Comparison of ENCODE assay signal across 1 cellular context in the genomic region with DNA sequence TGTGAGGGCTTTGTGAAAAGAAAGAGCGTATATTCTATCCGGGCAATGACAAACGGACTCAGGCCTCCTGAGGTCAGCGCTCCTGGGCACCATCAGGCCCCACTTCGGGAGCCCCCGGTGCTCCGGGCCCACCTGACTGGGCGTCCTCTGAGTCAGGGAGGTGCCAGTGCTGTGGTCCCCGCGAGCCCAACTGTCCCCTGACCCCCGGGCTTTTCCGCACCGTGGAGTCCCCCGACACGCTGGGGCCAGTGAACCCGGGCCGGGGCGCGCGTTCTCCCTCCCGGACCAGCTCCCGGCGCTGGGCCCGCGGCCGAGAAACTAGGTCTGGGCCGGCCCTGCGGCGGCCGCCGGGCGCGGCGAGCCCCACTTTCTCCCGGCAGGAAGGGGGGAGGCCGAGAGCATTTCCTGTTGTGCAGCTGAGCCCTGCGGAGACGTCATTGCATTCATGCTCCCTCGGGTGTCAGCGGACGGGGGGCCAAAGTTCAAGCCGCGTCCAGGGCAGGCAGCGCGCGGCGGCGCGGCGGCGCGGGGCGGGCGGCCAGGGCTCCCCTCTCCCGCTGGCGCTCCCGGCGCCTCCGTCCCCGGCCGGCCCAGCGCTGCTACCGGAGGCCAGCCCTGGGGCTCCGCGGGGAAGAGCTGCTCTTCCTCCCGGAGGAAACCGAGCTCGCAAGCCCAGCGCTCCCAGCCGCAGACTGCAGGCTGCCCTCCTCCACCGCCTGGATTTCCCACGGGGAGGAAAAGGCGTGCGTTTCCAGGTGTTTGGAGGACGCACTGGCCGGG.
TF ChIP-seq lines count a peak whose summit lies in the region.

No MANE protein-coding gene starts in this region.

TF ChIP-seq in HepG2, 621 proteins besides CTCF, POLR2A, EP300 and RAD21 (continued from another document and continues in another):
- TF ChIP-seq, protein P1, sequence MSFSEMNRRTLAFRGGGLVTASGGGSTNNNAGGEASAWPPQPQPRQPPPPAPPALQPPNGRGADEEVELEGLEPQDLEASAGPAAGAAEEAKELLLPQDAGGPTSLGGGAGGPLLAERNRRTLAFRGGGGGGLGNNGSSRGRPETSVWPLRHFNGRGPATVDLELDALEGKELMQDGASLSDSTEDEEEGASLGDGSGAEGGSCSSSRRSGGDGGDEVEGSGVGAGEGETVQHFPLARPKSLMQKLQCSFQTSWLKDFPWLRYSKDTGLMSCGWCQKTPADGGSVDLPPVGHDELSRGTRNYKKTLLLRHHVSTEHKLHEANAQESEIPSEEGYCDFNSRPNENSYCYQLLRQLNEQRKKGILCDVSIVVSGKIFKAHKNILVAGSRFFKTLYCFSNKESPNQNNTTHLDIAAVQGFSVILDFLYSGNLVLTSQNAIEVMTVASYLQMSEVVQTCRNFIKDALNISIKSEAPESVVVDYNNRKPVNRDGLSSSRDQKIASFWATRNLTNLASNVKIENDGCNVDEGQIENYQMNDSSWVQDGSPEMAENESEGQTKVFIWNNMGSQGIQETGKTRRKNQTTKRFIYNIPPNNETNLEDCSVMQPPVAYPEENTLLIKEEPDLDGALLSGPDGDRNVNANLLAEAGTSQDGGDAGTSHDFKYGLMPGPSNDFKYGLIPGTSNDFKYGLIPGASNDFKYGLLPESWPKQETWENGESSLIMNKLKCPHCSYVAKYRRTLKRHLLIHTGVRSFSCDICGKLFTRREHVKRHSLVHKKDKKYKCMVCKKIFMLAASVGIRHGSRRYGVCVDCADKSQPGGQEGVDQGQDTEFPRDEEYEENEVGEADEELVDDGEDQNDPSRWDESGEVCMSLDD (CRISPR knock-in tag; IDR thresholded peaks at IDR 0.05; ENCODE audit: borderline replicate concordance) = peak; percentile 92
- TF ChIP-seq SIN3A (IDR thresholded peaks at IDR 0.05; ENCODE audit: borderline replicate concordance, low read depth, low read length) (peak; percentile 81; the same call in 1 of the 2 replicates), SOX5 (CRISPR knock-in tag; IDR thresholded peaks at IDR 0.05; ENCODE audit: borderline replicate concordance) (peak; percentile 79; the same call in 1 of the 2 replicates), ZNF607 (CRISPR knock-in tag; IDR thresholded peaks at IDR 0.05; ENCODE audit: borderline replicate concordance) (peak; percentile 96), RARG (CRISPR knock-in tag; IDR thresholded peaks at IDR 0.05; ENCODE audit: low read depth) (no peak), HIVEP1 (CRISPR knock-in tag; IDR thresholded peaks at IDR 0.05) (peak; percentile 91), ZNF562 (CRISPR knock-in tag; IDR thresholded peaks at IDR 0.05; ENCODE audit: borderline replicate concordance) (no peak), CBX1 (IDR thresholded peaks at IDR 0.05; ENCODE audit: low read depth) (no peak), ZC3H13 (CRISPR knock-in tag; IDR thresholded peaks at IDR 0.05) (0 out of 2 replicates have a peak, but pooled peaks have one; percentile 50), KDM5A (IDR thresholded peaks at IDR 0.05; ENCODE audit: borderline replicate concordance, low read length) (no peak), ZNF737 (CRISPR knock-in tag; IDR thresholded peaks at IDR 0.05; ENCODE audit: borderline replicate concordance) (no peak), ZSCAN12 (CRISPR knock-in tag; IDR thresholded peaks at IDR 0.05) (peak; percentile 88), ATRX (CRISPR knock-in tag; IDR thresholded peaks at IDR 0.05; ENCODE audit: borderline replicate concordance) (no peak), ATM (IDR thresholded peaks at IDR 0.05; ENCODE audit: borderline replicate concordance) (no peak), RFX5 (IDR thresholded peaks at IDR 0.05; ENCODE audit: low read depth, low read length) (no peak), ZNF569 (CRISPR knock-in tag; IDR thresholded peaks at IDR 0.05; ENCODE audit: borderline replicate concordance) (peak; percentile 86; the same call in 1 of the 2 replicates), SMARCC2 (IDR thresholded peaks at IDR 0.05) (no peak; the same call in 1 of the 2 replicates), ZNF550 (CRISPR knock-in tag; IDR thresholded peaks at IDR 0.05; ENCODE audit: borderline replicate concordance) (no peak), ZNF556 (CRISPR knock-in tag; IDR thresholded peaks at IDR 0.05; ENCODE audit: borderline replicate concordance) (peak; percentile 53; the same call in 1 of the 2 replicates), ZNF256 (CRISPR knock-in tag; conservative IDR thresholded peaks at IDR 0.05) (0 out of 2 replicates have a peak, but pooled peaks have one; percentile 17), ZBTB42 (CRISPR knock-in tag; IDR thresholded peaks at IDR 0.05) (peak; percentile 90), ZSCAN21 (CRISPR knock-in tag; IDR thresholded peaks at IDR 0.05; ENCODE audit: borderline replicate concordance) (peak; percentile 93), ZFP62 (CRISPR knock-in tag; IDR thresholded peaks at IDR 0.05) (0 out of 2 replicates have a peak, but pooled peaks have one; percentile 79), ZNF75D (CRISPR knock-in tag; IDR thresholded peaks at IDR 0.05; ENCODE audit: borderline replicate concordance) (no peak), TP53 (CRISPR knock-in tag; conservative IDR thresholded peaks at IDR 0.05) (peak; percentile 71; the same call in 1 of the 2 replicates), CHD4 (IDR thresholded peaks at IDR 0.05; ENCODE audit: borderline replicate concordance, low read length) (no peak), ZNF264 (CRISPR knock-in tag; IDR thresholded peaks at IDR 0.05) (no peak; the same call in none of the 2 replicates), ZBTB21 (CRISPR knock-in tag; IDR thresholded peaks at IDR 0.05) (peak; percentile 83), ZEB1 (IDR thresholded peaks at IDR 0.05; ENCODE audit: insufficient replicate concordance, low read depth) (peak; percentile 43), FOXJ3 (CRISPR knock-in tag; IDR thresholded peaks at IDR 0.05; ENCODE audit: borderline replicate concordance) (0 out of 2 replicates have a peak, but pooled peaks have one; percentile 25), ZMYM2 (CRISPR knock-in tag; IDR thresholded peaks at IDR 0.05) (no peak), ZNF235 (CRISPR knock-in tag; IDR thresholded peaks at IDR 0.05; ENCODE audit: borderline replicate concordance) (peak; percentile 68; the same call in 1 of the 2 replicates), ZNF501 (CRISPR knock-in tag; IDR thresholded peaks at IDR 0.05) (peak; percentile 99)
- TF ChIP-seq, protein P2, sequence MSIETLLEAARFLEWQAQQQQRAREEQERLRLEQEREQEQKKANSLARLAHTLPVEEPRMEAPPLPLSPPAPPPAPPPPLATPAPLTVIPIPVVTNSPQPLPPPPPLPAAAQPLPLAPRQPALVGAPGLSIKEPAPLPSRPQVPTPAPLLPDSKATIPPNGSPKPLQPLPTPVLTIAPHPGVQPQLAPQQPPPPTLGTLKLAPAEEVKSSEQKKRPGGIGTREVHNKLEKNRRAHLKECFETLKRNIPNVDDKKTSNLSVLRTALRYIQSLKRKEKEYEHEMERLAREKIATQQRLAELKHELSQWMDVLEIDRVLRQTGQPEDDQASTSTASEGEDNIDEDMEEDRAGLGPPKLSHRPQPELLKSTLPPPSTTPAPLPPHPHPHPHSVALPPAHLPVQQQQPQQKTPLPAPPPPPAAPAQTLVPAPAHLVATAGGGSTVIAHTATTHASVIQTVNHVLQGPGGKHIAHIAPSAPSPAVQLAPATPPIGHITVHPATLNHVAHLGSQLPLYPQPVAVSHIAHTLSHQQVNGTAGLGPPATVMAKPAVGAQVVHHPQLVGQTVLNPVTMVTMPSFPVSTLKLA (IDR thresholded peaks at IDR 0.05) = no peak
- TF ChIP-seq, protein P3, sequence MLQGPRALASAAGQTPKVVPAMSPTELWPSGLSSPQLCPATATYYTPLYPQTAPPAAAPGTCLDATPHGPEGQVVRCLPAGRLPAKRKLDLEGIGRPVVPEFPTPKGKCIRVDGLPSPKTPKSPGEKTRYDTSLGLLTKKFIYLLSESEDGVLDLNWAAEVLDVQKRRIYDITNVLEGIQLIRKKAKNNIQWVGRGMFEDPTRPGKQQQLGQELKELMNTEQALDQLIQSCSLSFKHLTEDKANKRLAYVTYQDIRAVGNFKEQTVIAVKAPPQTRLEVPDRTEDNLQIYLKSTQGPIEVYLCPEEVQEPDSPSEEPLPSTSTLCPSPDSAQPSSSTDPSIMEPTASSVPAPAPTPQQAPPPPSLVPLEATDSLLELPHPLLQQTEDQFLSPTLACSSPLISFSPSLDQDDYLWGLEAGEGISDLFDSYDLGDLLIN (CRISPR knock-in tag; IDR thresholded peaks at IDR 0.05; ENCODE audit: borderline replicate concordance) = peak; percentile 83; the same call in 1 of the 2 replicates
- TF ChIP-seq, protein P4, sequence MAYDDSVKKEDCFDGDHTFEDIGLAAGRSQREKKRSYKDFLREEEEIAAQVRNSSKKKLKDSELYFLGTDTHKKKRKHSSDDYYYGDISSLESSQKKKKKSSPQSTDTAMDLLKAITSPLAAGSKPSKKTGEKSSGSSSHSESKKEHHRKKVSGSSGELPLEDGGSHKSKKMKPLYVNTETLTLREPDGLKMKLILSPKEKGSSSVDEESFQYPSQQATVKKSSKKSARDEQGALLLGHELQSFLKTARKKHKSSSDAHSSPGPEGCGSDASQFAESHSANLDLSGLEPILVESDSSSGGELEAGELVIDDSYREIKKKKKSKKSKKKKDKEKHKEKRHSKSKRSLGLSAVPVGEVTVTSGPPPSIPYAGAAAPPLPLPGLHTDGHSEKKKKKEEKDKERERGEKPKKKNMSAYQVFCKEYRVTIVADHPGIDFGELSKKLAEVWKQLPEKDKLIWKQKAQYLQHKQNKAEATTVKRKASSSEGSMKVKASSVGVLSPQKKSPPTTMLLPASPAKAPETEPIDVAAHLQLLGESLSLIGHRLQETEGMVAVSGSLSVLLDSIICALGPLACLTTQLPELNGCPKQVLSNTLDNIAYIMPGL (CRISPR knock-in tag; IDR thresholded peaks at IDR 0.05; ENCODE audit: borderline replicate concordance in 1 of 2, low read depth in 1 of 2) = peak; percentile 57 to 90; a peak in 3 of 4 replicates
- TF ChIP-seq, protein P5, sequence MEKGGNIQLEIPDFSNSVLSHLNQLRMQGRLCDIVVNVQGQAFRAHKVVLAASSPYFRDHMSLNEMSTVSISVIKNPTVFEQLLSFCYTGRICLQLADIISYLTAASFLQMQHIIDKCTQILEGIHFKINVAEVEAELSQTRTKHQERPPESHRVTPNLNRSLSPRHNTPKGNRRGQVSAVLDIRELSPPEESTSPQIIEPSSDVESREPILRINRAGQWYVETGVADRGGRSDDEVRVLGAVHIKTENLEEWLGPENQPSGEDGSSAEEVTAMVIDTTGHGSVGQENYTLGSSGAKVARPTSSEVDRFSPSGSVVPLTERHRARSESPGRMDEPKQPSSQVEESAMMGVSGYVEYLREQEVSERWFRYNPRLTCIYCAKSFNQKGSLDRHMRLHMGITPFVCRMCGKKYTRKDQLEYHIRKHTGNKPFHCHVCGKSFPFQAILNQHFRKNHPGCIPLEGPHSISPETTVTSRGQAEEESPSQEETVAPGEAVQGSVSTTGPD (CRISPR knock-in tag; IDR thresholded peaks at IDR 0.05) = no peak
- TF ChIP-seq, protein P6, sequence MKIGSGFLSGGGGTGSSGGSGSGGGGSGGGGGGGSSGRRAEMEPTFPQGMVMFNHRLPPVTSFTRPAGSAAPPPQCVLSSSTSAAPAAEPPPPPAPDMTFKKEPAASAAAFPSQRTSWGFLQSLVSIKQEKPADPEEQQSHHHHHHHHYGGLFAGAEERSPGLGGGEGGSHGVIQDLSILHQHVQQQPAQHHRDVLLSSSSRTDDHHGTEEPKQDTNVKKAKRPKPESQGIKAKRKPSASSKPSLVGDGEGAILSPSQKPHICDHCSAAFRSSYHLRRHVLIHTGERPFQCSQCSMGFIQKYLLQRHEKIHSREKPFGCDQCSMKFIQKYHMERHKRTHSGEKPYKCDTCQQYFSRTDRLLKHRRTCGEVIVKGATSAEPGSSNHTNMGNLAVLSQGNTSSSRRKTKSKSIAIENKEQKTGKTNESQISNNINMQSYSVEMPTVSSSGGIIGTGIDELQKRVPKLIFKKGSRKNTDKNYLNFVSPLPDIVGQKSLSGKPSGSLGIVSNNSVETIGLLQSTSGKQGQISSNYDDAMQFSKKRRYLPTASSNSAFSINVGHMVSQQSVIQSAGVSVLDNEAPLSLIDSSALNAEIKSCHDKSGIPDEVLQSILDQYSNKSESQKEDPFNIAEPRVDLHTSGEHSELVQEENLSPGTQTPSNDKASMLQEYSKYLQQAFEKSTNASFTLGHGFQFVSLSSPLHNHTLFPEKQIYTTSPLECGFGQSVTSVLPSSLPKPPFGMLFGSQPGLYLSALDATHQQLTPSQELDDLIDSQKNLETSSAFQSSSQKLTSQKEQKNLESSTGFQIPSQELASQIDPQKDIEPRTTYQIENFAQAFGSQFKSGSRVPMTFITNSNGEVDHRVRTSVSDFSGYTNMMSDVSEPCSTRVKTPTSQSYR (CRISPR knock-in tag; IDR thresholded peaks at IDR 0.05; ENCODE audit: borderline replicate concordance) = peak; percentile 74
- TF ChIP-seq, protein P7, sequence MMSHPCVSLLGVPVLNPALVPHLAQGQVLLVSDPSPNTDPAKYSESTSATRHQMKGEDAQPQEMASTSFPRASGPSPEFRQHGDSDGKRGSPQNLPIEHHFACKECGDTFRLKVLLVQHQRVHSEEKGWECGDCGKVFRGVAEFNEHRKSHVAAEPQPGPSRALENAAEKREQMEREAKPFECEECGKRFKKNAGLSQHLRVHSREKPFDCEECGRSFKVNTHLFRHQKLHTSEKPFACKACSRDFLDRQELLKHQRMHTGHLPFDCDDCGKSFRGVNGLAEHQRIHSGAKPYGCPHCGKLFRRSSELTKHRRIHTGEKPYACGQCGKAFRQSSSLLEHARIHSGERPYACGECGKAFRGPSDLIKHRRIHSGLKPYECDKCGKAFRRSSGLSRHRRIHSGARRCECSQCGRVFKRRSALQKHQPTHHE (CRISPR knock-in tag; IDR thresholded peaks at IDR 0.05; ENCODE audit: borderline replicate concordance) = peak; percentile 59; the same call in 1 of the 2 replicates
- TF ChIP-seq, protein P8, sequence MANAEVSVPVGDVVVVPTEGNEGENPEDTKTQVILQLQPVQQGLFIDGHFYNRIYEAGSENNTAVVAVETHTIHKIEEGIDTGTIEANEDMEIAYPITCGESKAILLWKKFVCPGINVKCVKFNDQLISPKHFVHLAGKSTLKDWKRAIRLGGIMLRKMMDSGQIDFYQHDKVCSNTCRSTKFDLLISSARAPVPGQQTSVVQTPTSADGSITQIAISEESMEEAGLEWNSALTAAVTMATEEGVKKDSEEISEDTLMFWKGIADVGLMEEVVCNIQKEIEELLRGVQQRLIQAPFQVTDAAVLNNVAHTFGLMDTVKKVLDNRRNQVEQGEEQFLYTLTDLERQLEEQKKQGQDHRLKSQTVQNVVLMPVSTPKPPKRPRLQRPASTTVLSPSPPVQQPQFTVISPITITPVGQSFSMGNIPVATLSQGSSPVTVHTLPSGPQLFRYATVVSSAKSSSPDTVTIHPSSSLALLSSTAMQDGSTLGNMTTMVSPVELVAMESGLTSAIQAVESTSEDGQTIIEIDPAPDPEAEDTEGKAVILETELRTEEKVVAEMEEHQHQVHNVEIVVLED (CRISPR knock-in tag; IDR thresholded peaks at IDR 0.05; ENCODE audit: borderline replicate concordance) = peak; percentile 79; the same call in 1 of the 2 replicates
